In the genomic region with DNA sequence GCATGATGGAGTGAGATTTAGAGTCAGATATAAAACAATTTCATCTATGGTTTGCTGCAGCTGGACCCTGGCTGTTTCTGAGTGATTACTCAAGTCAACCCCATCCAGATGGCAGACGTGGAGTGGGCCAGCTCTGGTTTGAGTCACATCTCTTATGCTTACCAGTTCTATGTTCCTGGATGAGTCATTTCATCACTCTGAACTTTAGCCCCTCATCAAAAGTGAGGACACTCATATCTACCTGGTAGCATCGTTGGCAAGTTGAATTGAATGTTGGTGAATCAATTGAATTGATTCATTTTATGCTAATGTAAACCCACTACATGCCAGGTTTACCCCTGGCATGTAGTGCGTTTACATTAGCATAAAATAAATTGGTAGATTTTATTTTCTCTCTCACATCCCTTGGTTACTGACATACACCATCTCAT, we compare ENCODE assay signal across 9 cellular contexts.
A peak's percentile ranks its signal among the peaks of the same experiment; 100 is the strongest.
DNase-seq lines count a peak whose midpoint lies in the region; ATAC-seq and TF ChIP-seq lines count a peak whose summit lies in the region.
"Had no signal": no experiment of that assay in that cellular context is flagged by ENCODE, and none has a peak within 500 bp of the region (broad histone marks: within the 10 kb centered on the region; RNA-seq: fewer than 3 reads in every experiment).

No MANE protein-coding gene starts in this region.

- intact Hi-C loops in sigmoid colon (cut with DNase I), result no loop called here

- in situ Hi-C loops in HAP-1 (cut with MboI; ENCODE audit: low sequenced_read_pairs), result no loop called here

- DNase-seq in adipocyte (ENCODE audit: low read depth) (peak; percentile 40), sigmoid colon (no peak), NCI-H345 (lab: John Stamatoyannopoulos, UW) (no peak), HK-2 (ENCODE audit: unreplicated experiment) (no peak), HAP-1 (ENCODE audit: low spot score in 2 of 2) (no peak)

- TF ChIP-seq EP300 in sigmoid colon (IDR thresholded peaks at IDR 0.05), result no peak

- TF ChIP-seq POLR2A in sigmoid colon (IDR thresholded peaks at IDR 0.05), result no peak

- peaks cover 18% of the 10 kb centered on the region for H3K4me1 ChIP-seq in adipocyte (ENCODE audit: control insufficient read depth, insufficient read depth, low read length)
- peaks cover 11% of the 10 kb centered on the region for H3K4me1 ChIP-seq in mesodermal cell (ENCODE audit: control insufficient read depth, insufficient read depth, low read length, poor library complexity, severe bottlenecking)
- H3K4me1 ChIP-seq in sigmoid colon, result peaks cover 0 to 6% (median 0%) of the 10 kb centered on the region in 4 donors
- no peaks in the 10 kb centered on the region for H3K4me1 ChIP-seq in HAP-1

- no peaks in the 10 kb centered on the region for H3K9me3 ChIP-seq in adipocyte (ENCODE audit: control insufficient read depth, low read length)
- no peaks in the 10 kb centered on the region for H3K9me3 ChIP-seq in mesodermal cell (ENCODE audit: control insufficient read depth, low read length)
- H3K9me3 ChIP-seq in sigmoid colon, result no peaks in the 10 kb centered on the region
- H3K9me3 ChIP-seq in HAP-1, result no peaks in the 10 kb centered on the region

- TF ChIP-seq CTCF in sigmoid colon (IDR thresholded peaks at IDR 0.05), result no peak

- no peak overlapping the region for H3K4me3 ChIP-seq in adipocyte (ENCODE audit: low read length)
- no peak overlapping the region for H3K4me3 ChIP-seq in mesodermal cell (ENCODE audit: extremely low read depth, insufficient read depth, low read length, poor library complexity, severe bottlenecking)
- H3K4me3 ChIP-seq in sigmoid colon, result no peak overlapping the region
- H3K4me3 ChIP-seq in HAP-1, result no peak overlapping the region
- H3K4me3 ChIP-seq: skin epidermis had no signal

- H3K27me3 ChIP-seq in adipocyte (replicated peaks; ENCODE audit: control insufficient read depth, insufficient read depth, low read length), result peaks cover 5% of the 10 kb centered on the region
- no peaks in the 10 kb centered on the region for H3K27me3 ChIP-seq in sigmoid colon
- peaks cover under 1% of the 10 kb centered on the region; the same call in 1 of the 2 replicates for H3K27me3 ChIP-seq in HAP-1 (ENCODE audit: low read depth)

- H3K36me3 ChIP-seq in adipocyte (ENCODE audit: control insufficient read depth, insufficient read depth, low read length, severe bottlenecking), result no peaks in the 10 kb centered on the region
- no peaks in the 10 kb centered on the region for H3K36me3 ChIP-seq in mesodermal cell (ENCODE audit: control insufficient read depth, insufficient read depth, low read length)
- no peaks in the 10 kb centered on the region for H3K36me3 ChIP-seq in sigmoid colon
- no peaks in the 10 kb centered on the region for H3K36me3 ChIP-seq in HAP-1 (replicated peaks)

- ATAC-seq in GM18517 (IDR thresholded peaks at IDR 0.05; ENCODE audit: unreplicated experiment) (peak; percentile 92), HG02852 (IDR thresholded peaks at IDR 0.05; ENCODE audit: unreplicated experiment) (peak; percentile 72)

- peak overlapping the region; percentile 82 for H3K27ac ChIP-seq in mesodermal cell (ENCODE audit: low read depth, low read length, severe bottlenecking)
- H3K27ac ChIP-seq in sigmoid colon, result peak overlapping the region in 1 of 4 donors; percentile 46
- H3K27ac ChIP-seq: skin epidermis had no signal

- WGBS in mesodermal cell (ENCODE audit: insufficient coverage in 2 of 2), 2 experiments, result 63 to 70% methylated on average over 1 of the region's 3 CpGs
- 43 to 71% methylated on average over 3 of the region's 3 CpGs for WGBS in sigmoid colon, 2 donors

- H3K9ac ChIP-seq in adipocyte (ENCODE audit: low read length), result no peak overlapping the region
